ENCODE assay signal across 15 cellular contexts in the genomic region with DNA sequence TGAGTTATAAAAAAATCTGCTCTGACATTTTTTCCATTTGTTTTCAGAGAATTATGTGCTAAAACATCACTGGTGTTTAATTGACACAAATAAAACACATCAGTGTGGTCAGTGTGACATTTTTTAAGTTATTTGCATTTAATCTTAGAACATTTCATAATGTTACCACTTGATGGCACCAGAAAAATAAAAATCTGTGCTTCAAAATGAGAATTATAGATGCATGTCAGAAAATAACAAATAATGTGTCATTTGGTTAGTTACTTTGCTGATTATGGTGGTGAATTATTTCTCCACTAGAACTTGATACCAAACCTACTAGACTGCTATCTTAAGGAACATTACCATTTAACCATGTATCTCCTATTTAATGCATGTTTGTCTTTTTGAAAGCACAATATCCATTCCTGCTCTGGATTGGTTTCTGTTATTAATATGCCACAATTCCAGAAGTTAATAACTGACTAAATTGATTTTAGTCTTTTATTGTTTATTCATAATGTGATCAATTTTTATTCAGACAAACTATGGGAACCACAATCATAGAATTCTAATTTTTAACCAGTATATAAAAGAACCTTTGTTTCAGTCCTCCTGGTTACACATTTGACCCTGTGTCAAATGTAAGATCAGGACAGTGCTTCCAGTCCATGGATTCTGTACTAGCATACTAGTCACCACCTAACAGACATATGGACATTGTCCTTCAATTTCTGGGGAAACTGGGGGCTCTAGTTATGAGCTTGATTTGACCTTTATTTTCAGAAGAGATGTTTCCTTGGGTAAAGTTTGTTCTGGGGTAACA.
DNase-seq lines count a peak whose midpoint lies in the region; TF ChIP-seq lines count a peak whose summit lies in the region.
"Had no signal": no experiment of that assay in that cellular context is flagged by ENCODE, and none has a peak within 500 bp of the region (broad histone marks: within the 10 kb centered on the region; RNA-seq: fewer than 3 reads in every experiment).

No MANE protein-coding gene starts in this region.

- H3K27me3 ChIP-seq in ACC112 (ENCODE audit: insufficient read depth, low read length), result no peaks in the 10 kb centered on the region

- H3K27ac ChIP-seq in ACC112 (ENCODE audit: low read depth, low read length), result peak overlapping the region; percentile 21
- H3K27ac ChIP-seq in HEK293 (ENCODE audit: extremely low read depth, low read depth, low read length), result no peak overlapping the region
- H3K27ac ChIP-seq: HL-60, lower lobe of right lung had no signal

- H2AFZ ChIP-seq in ACC112 (ENCODE audit: low read length, unreplicated experiment), result no peak overlapping the region

- H3K79me2 ChIP-seq in ACC112 (ENCODE audit: control insufficient read depth, insufficient read depth, low read length, unreplicated experiment), result peaks cover 14% of the 10 kb centered on the region

- H3K36me3 ChIP-seq in ACC112 (ENCODE audit: insufficient read depth, low read length) (peaks cover 12% of the 10 kb centered on the region), HEK293 (ENCODE audit: control insufficient read depth in 2 of 2, insufficient read depth in 1 of 2, low read length in 2 of 2) (no peaks in the 10 kb centered on the region)
- H3K36me3 ChIP-seq: lower lobe of right lung had no signal

- no peak for TF ChIP-seq CTCF in HEK293 (tag by site-specific recombination; IDR thresholded peaks at IDR 0.05)

- peaks cover 40% of the 10 kb centered on the region for H3K4me1 ChIP-seq in ACC112 (ENCODE audit: control insufficient read depth, insufficient read depth, low read length, unreplicated experiment)
- peaks cover 2% of the 10 kb centered on the region; the same call in 1 of the 2 replicates for H3K4me1 ChIP-seq in HEK293 (ENCODE audit: control insufficient read depth, insufficient read depth, low read length)
- H3K4me1 ChIP-seq: lower lobe of right lung had no signal

- no peak overlapping the region for H3K4me3 ChIP-seq in ACC112 (ENCODE audit: low read depth, low read length)
- no peak overlapping the region for H3K4me3 ChIP-seq in HEK293 (ENCODE audit: low read depth, low read length)
- H3K4me3 ChIP-seq: lower lobe of right lung had no signal

- peak; percentile 30 for DNase-seq in SK-MEL-5 (ENCODE audit: low read depth, low spot score)
- peak; percentile 39 for DNase-seq in inferior parietal cortex (ENCODE audit: extremely low spot score)
- no peak for DNase-seq in NCI-H2171 treated with DMSO at 0.1 percent for 48 hours (lab: John Stamatoyannopoulos, UW)
- DNase-seq in HT-29 (ENCODE audit: low spot score), result no peak
- DNase-seq in H4 (ENCODE audit: low spot score), result no peak
- DNase-seq: activated CD4-positive, alpha-beta T cell treated with anti-CD3 and anti-CD28 coated beads for 4 hours; effector memory CD4-positive, alpha-beta T cell; KBM-7; lower lobe of right lung; natural killer cell; NCI-H1436 treated with DMSO at 0.1 percent for 48 hours; retina had no signal

- no peaks in the 10 kb centered on the region for H3K9me3 ChIP-seq in HEK293 (ENCODE audit: control insufficient read depth, insufficient read depth, low read depth, low read length)
- H3K9me3 ChIP-seq: lower lobe of right lung had no signal

- in situ Hi-C loops in SK-MEL-5 (cut with HindIII; ENCODE audit: low pct_unique_long_range_greater_than_20kb, low sequenced_read_pairs), result no loop called here

- CTCF ChIA-PET in HEK293 (lab: Yijun Ruan, JAX), result interaction anchor here (0.7 to 1.5 kb wide), 2 partner anchors 9 to 162 kb away, joined by 3 to 6 read pairs; no protein-coding TSS in a partner anchor

- POLR2A ChIA-PET in HEK293 (lab: Yijun Ruan, JAX), result no interaction called here

TF ChIP-seq in HEK293, 187 proteins besides CTCF, POLR2A, EP300 and RAD21:
- TF ChIP-seq, protein P1, sequence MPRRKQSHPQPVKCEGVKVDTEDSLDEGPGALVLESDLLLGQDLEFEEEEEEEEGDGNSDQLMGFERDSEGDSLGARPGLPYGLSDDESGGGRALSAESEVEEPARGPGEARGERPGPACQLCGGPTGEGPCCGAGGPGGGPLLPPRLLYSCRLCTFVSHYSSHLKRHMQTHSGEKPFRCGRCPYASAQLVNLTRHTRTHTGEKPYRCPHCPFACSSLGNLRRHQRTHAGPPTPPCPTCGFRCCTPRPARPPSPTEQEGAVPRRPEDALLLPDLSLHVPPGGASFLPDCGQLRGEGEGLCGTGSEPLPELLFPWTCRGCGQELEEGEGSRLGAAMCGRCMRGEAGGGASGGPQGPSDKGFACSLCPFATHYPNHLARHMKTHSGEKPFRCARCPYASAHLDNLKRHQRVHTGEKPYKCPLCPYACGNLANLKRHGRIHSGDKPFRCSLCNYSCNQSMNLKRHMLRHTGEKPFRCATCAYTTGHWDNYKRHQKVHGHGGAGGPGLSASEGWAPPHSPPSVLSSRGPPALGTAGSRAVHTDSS (tag by site-specific recombination; IDR thresholded peaks at IDR 0.05), result no peak
- no peak for TF ChIP-seq ZSCAN23 (tag by site-specific recombination; IDR thresholded peaks at IDR 0.05)
- peak; percentile 20; the same call in 1 of the 2 replicates for TF ChIP-seq ZNF654 (tag by site-specific recombination; IDR thresholded peaks at IDR 0.05; ENCODE audit: low read depth)

Comparison
In these comparisons a context has a peak if more than half of its experiments do, and no peak if none do; other contexts are left out.
1. DNase-seq: peak in SK-MEL-5 (single experiment) and inferior parietal cortex (single experiment); none in NCI-H2171 treated with DMSO at 0.1 percent for 48 hours (single experiment), HT-29 (single experiment) and H4 (single experiment).